Comparison of ENCODE assay signal across 31 cellular contexts in genomic region chr11:72297828-72298227, GRCh38. TPM values are rescaled to one million over a fixed set of nuclear protein-coding genes. Genes with fewer than 3 reads are reported as not detected.
"Had no signal": no experiment of that assay in that cellular context is flagged by ENCODE, and none has a peak within 500 bp of the region (broad histone marks: within the 10 kb centered on the region; RNA-seq: fewer than 3 reads in every experiment).

No MANE protein-coding gene starts in this region.

- H3K27ac Mint-ChIP-seq: activated naive CD4-positive, alpha-beta T cell treated with anti-CD3 and anti-CD28 coated beads for 36 hours; activated naive CD8-positive, alpha-beta T cell treated with anti-CD3 and anti-CD28 coated beads, Interleukin-2, amount 10 ng/mL, durations not matched to agents 7 days and 5 days; endodermal cell; nephron progenitor cell; stimulated activated effector memory CD8-positive, alpha-beta T cell treated with anti-CD3 and anti-CD28 coated beads, Interleukin-12 subunit alpha, Interleukin-12 subunit beta, amount 100 ng/mL, for 72 hours; T-helper 2 cell treated with Interferon-gamma antibody and Interleukin-4, amounts not matched to agents 5 μg/mL and 100 μg/mL, for 36 hours had no signal

- H3K4me1 Mint-ChIP-seq: nephron progenitor cell; stimulated activated effector memory CD8-positive, alpha-beta T cell treated with anti-CD3 and anti-CD28 coated beads, Interleukin-12 subunit alpha, Interleukin-12 subunit beta, amount 100 ng/mL, for 72 hours had no signal

- H3K4me3 Mint-ChIP-seq: activated naive CD4-positive, alpha-beta T cell treated with anti-CD3 and anti-CD28 coated beads for 36 hours; activated naive CD8-positive, alpha-beta T cell treated with anti-CD3 and anti-CD28 coated beads, Interleukin-2, amount 10 ng/mL, durations not matched to agents 7 days and 5 days; endodermal cell; nephron progenitor cell; stimulated activated effector memory CD8-positive, alpha-beta T cell treated with anti-CD3 and anti-CD28 coated beads, Interleukin-12 subunit alpha, Interleukin-12 subunit beta, amount 100 ng/mL, for 72 hours; T-helper 2 cell treated with Interferon-gamma antibody and Interleukin-4, amounts not matched to agents 5 μg/mL and 100 μg/mL, for 36 hours had no signal

- H3K4me1 ChIP-seq: breast epithelium, esophagus squamous epithelium, gastrocnemius medialis, parathyroid adenoma, stomach, suprapubic skin, uterus had no signal

- H3K9me3 Mint-ChIP-seq: activated naive CD4-positive, alpha-beta T cell treated with anti-CD3 and anti-CD28 coated beads for 36 hours; activated naive CD8-positive, alpha-beta T cell treated with anti-CD3 and anti-CD28 coated beads, Interleukin-2, amount 10 ng/mL, durations not matched to agents 7 days and 5 days; endodermal cell; nephron progenitor cell; stimulated activated effector memory CD8-positive, alpha-beta T cell treated with anti-CD3 and anti-CD28 coated beads, Interleukin-12 subunit alpha, Interleukin-12 subunit beta, amount 100 ng/mL, for 72 hours; T-helper 2 cell treated with Interferon-gamma antibody and Interleukin-4, amounts not matched to agents 5 μg/mL and 100 μg/mL, for 36 hours had no signal

- H3K79me2 ChIP-seq: parathyroid adenoma had no signal

- ATAC-seq: gastrocnemius medialis; right cardiac atrium; stimulated activated effector memory CD8-positive, alpha-beta T cell treated with anti-CD3 and anti-CD28 coated beads, Interleukin-12 subunit alpha, Interleukin-12 subunit beta, amount 100 ng/mL, for 72 hours had no signal

- H3K9me3 ChIP-seq: breast epithelium, esophagus squamous epithelium, gastrocnemius medialis, stomach, suprapubic skin, uterus had no signal

- DNase-seq: activated CD4-positive, alpha-beta T cell treated with anti-CD3 and anti-CD28 coated beads for 1 hour; activated CD4-positive, alpha-beta T cell treated with anti-CD3 and anti-CD28 coated beads, Interleukin-2, amount 50 U/mL, for 4 hours; activated effector memory CD4-positive, alpha-beta T cell treated with Interleukin-2 at 50 U/mL for 16 hours; activated naive CD4-positive, alpha-beta T cell treated with anti-CD3 and anti-CD28 coated beads for 36 hours; activated naive CD8-positive, alpha-beta T cell treated with anti-CD3 and anti-CD28 coated beads, Interleukin-2, amount 10 ng/mL, durations not matched to agents 7 days and 5 days; activated T-cell treated with anti-CD3 and anti-CD28 coated beads, Interleukin-2, amount 50 U/mL, for 48 hours; amniotic stem cell; cerebellar nuclear complex; esophagus squamous epithelium; gastrocnemius medialis; hypothalamus; nephron progenitor cell; right cardiac atrium; stimulated activated CD4-positive, alpha-beta T cell treated with anti-CD3 and anti-CD28 coated beads, Interleukin-12 subunit alpha, Interleukin-12 subunit beta, amount 100 ng/mL, for 4 hours; stomach; trophoblast cell; uterus had no signal

- H3K4me3 ChIP-seq: breast epithelium, coronary artery, esophagus squamous epithelium, gastrocnemius medialis, stomach, suprapubic skin, uterus had no signal

- H3K9ac ChIP-seq: parathyroid adenoma had no signal

- H3K36me3 ChIP-seq: uterus had no signal

- H3K27me3 Mint-ChIP-seq: activated naive CD8-positive, alpha-beta T cell treated with anti-CD3 and anti-CD28 coated beads, Interleukin-2, amount 10 ng/mL, durations not matched to agents 7 days and 5 days had no signal

- H3K27me3 ChIP-seq: breast epithelium, esophagus squamous epithelium, gastrocnemius medialis, stomach, suprapubic skin, uterus had no signal

- H2AFZ ChIP-seq: parathyroid adenoma had no signal

- H3K27ac ChIP-seq: breast epithelium, coronary artery, esophagus squamous epithelium, gastrocnemius medialis, parathyroid adenoma, stomach, suprapubic skin, uterus, VCaP had no signal

RNA-seq across cellular contexts. Expression of gene PHOX2A, which starts 53.9 kb away (rescaled TPM):
- total RNA-seq: activated CD8-positive, alpha-beta memory T cell treated with anti-CD3 and anti-CD28 coated beads for 36 hours; activated naive CD4-positive, alpha-beta T cell treated with anti-CD3 and anti-CD28 coated beads for 36 hours; activated naive CD8-positive, alpha-beta T cell treated with anti-CD3 and anti-CD28 coated beads, Interleukin-2, amount 10 ng/mL, durations not matched to agents 7 days and 5 days; breast epithelium; esophagus squamous epithelium; gastrocnemius medialis; liver; mononuclear cell; myocyte; pulmonary artery endothelial cell; right cardiac atrium; skeletal muscle tissue; stomach; suprapubic skin; uterus had no signal
- polyA plus RNA-seq: liver had no signal
